18 cellular contexts compared by ENCODE assay signal in genomic region chr1:234923626-234924025, GRCh38.
A peak's percentile ranks its signal among the peaks of the same experiment; 100 is the strongest.
DNase-seq lines count a peak whose midpoint lies in the region; ATAC-seq and TF ChIP-seq lines count a peak whose summit lies in the region.
"Had no signal": no experiment of that assay in that cellular context is flagged by ENCODE, and none has a peak within 500 bp of the region (broad histone marks: within the 10 kb centered on the region; RNA-seq: fewer than 3 reads in every experiment).

No MANE protein-coding gene starts in this region.

- peaks cover 14% of the 10 kb centered on the region for H3K36me3 Mint-ChIP-seq in activated T-helper 1 cell treated with anti-CD3 and anti-CD28 coated beads, Interleukin-12 subunit alpha, Interleukin-12 subunit beta, Interleukin-2, Interleukin-4 antibody, amounts not matched to agents 30 ng/mL and 10 ng/mL and 1 ng/mL, durations not matched to agents 14 hours and 24 hours and 36 hours (ENCODE audit: low read depth)
- H3K36me3 Mint-ChIP-seq in stimulated activated memory B cell treated with anti-CD40 and anti-IgM and Interleukin-4, amounts not matched to agents 10 μg/mL and 1 μg/mL and 100 μg/mL, for 72 hours, result no peaks in the 10 kb centered on the region
- H3K36me3 Mint-ChIP-seq in endothelial cell (ENCODE audit: low read depth, unreplicated experiment), result no peaks in the 10 kb centered on the region
- H3K36me3 Mint-ChIP-seq: CD8-positive, alpha-beta T cell had no signal

- peaks cover 37 to 40% of the 10 kb centered on the region in 2 donors for H3K4me1 ChIP-seq in gastrocnemius medialis
- H3K4me1 ChIP-seq: BE2C had no signal

- TF ChIP-seq CTCF in endothelial cell (IDR thresholded peaks at IDR 0.05; ENCODE audit: unreplicated experiment) (no peak), gastrocnemius medialis (IDR thresholded peaks at IDR 0.05 in 4 of 5, conservative IDR thresholded peaks at IDR 0.05 in 1 of 5) (no peak)

- H3K36me3 ChIP-seq in gastrocnemius medialis, result no peaks in the 10 kb centered on the region
- H3K36me3 ChIP-seq: BE2C, HAP-1 had no signal

- H3K27me3 ChIP-seq in gastrocnemius medialis, result no peaks in the 10 kb centered on the region
- H3K27me3 ChIP-seq: BE2C had no signal

- H3K27ac ChIP-seq in gastrocnemius medialis, result no peak overlapping the region

- peaks cover 26% of the 10 kb centered on the region for H3K9me3 Mint-ChIP-seq in activated T-helper 1 cell treated with anti-CD3 and anti-CD28 coated beads, Interleukin-12 subunit alpha, Interleukin-12 subunit beta, Interleukin-2, Interleukin-4 antibody, amounts not matched to agents 30 ng/mL and 10 ng/mL and 1 ng/mL, durations not matched to agents 14 hours and 24 hours and 36 hours
- H3K9me3 Mint-ChIP-seq in stimulated activated memory B cell treated with anti-CD40 and anti-IgM and Interleukin-4, amounts not matched to agents 10 μg/mL and 1 μg/mL and 100 μg/mL, for 72 hours, result peaks cover 3% of the 10 kb centered on the region
- H3K9me3 Mint-ChIP-seq in endothelial cell (ENCODE audit: unreplicated experiment), result no peaks in the 10 kb centered on the region
- H3K9me3 Mint-ChIP-seq: CD8-positive, alpha-beta T cell had no signal

- no peak for TF ChIP-seq POLR2A in gastrocnemius medialis (IDR thresholded peaks at IDR 0.05)

- H3K4me3 Mint-ChIP-seq in activated T-helper 1 cell treated with anti-CD3 and anti-CD28 coated beads, Interleukin-12 subunit alpha, Interleukin-12 subunit beta, Interleukin-2, Interleukin-4 antibody, amounts not matched to agents 30 ng/mL and 10 ng/mL and 1 ng/mL, durations not matched to agents 14 hours and 24 hours and 36 hours, result no peak overlapping the region
- H3K4me3 Mint-ChIP-seq in stimulated activated memory B cell treated with anti-CD40 and anti-IgM and Interleukin-4, amounts not matched to agents 10 μg/mL and 1 μg/mL and 100 μg/mL, for 72 hours, result no peak overlapping the region
- no peak overlapping the region for H3K4me3 Mint-ChIP-seq in endothelial cell (ENCODE audit: unreplicated experiment)
- H3K4me3 Mint-ChIP-seq: CD8-positive, alpha-beta T cell had no signal

- DNase-seq in activated effector memory CD4-positive, alpha-beta T cell treated with anti-CD3 and anti-CD28 coated beads, Interleukin-2, amount 50 U/mL, for 16 hours, result peak; percentile 44
- no peak for DNase-seq in activated effector memory CD4-positive, alpha-beta T cell treated with Interleukin-2 at 50 U/mL for 16 hours
- DNase-seq in activated T-helper 1 cell treated with anti-CD3 and anti-CD28 coated beads, Interleukin-12 subunit alpha, Interleukin-12 subunit beta, Interleukin-2, Interleukin-4 antibody, amounts not matched to agents 30 ng/mL and 10 ng/mL and 1 ng/mL, durations not matched to agents 14 hours and 24 hours and 36 hours (ENCODE audit: low spot score), result no peak
- DNase-seq in left lobe of liver (ENCODE audit: low spot score) (peak; percentile 38), endothelial cell (ENCODE audit: low spot score) (no peak), gastrocnemius medialis (no peak)
- DNase-seq: BE2C; CD8-positive, alpha-beta T cell; DND-41; GDM1; MV-4-11; NCI-H1417 treated with DMSO at 0.1 percent for 48 hours; NCI-H2029; NCI-H2171 treated with DMSO at 0.1 percent for 48 hours; NCI-H774 had no signal

- in situ Hi-C loops in gastrocnemius medialis (cut with MboI; ENCODE audit: low sequenced_read_pairs in 4 of 4), result no loop called here

- no peaks in the 10 kb centered on the region for H3K27me3 Mint-ChIP-seq in activated T-helper 1 cell treated with anti-CD3 and anti-CD28 coated beads, Interleukin-12 subunit alpha, Interleukin-12 subunit beta, Interleukin-2, Interleukin-4 antibody, amounts not matched to agents 30 ng/mL and 10 ng/mL and 1 ng/mL, durations not matched to agents 14 hours and 24 hours and 36 hours (ENCODE audit: insufficient read depth)
- H3K27me3 Mint-ChIP-seq in stimulated activated memory B cell treated with anti-CD40 and anti-IgM and Interleukin-4, amounts not matched to agents 10 μg/mL and 1 μg/mL and 100 μg/mL, for 72 hours, result no peaks in the 10 kb centered on the region
- peaks cover 9% of the 10 kb centered on the region for H3K27me3 Mint-ChIP-seq in endothelial cell (ENCODE audit: unreplicated experiment)

- intact Hi-C loops in activated T-helper 1 cell treated with anti-CD3 and anti-CD28 coated beads, Interleukin-12 subunit alpha, Interleukin-12 subunit beta, Interleukin-2, Interleukin-4 antibody, amounts not matched to agents 30 ng/mL and 10 ng/mL and 1 ng/mL, durations not matched to agents 14 hours and 24 hours and 36 hours (cut with micrococcal nuclease), result no loop called here
- intact Hi-C loops in gastrocnemius medialis (cut with DNase I; ENCODE audit: low total_unique reads), result no loop called here

- no peak for ATAC-seq in left lobe of liver
- no peak for ATAC-seq in stimulated activated memory B cell treated with anti-CD40 and anti-IgM and Interleukin-4, amounts not matched to agents 10 μg/mL and 1 μg/mL and 100 μg/mL, for 72 hours
- no peak for ATAC-seq in HG03039 (IDR thresholded peaks at IDR 0.05; ENCODE audit: unreplicated experiment)
- no peak for ATAC-seq in gastrocnemius medialis
- ATAC-seq: CD8-positive, alpha-beta T cell had no signal

- no peaks in the 10 kb centered on the region for H3K9me3 ChIP-seq in gastrocnemius medialis
- H3K9me3 ChIP-seq: BE2C, HAP-1 had no signal

- no peak overlapping the region for H3K4me3 ChIP-seq in gastrocnemius medialis
- H3K4me3 ChIP-seq: HAP-1 had no signal

- H3K4me1 Mint-ChIP-seq in activated T-helper 1 cell treated with anti-CD3 and anti-CD28 coated beads, Interleukin-12 subunit alpha, Interleukin-12 subunit beta, Interleukin-2, Interleukin-4 antibody, amounts not matched to agents 30 ng/mL and 10 ng/mL and 1 ng/mL, durations not matched to agents 14 hours and 24 hours and 36 hours (ENCODE audit: low read depth), result peaks cover 53% of the 10 kb centered on the region
- peaks cover 30% of the 10 kb centered on the region for H3K4me1 Mint-ChIP-seq in stimulated activated memory B cell treated with anti-CD40 and anti-IgM and Interleukin-4, amounts not matched to agents 10 μg/mL and 1 μg/mL and 100 μg/mL, for 72 hours
- H3K4me1 Mint-ChIP-seq in endothelial cell (ENCODE audit: unreplicated experiment), result peaks cover 69% of the 10 kb centered on the region

- H3K27ac Mint-ChIP-seq in activated T-helper 1 cell treated with anti-CD3 and anti-CD28 coated beads, Interleukin-12 subunit alpha, Interleukin-12 subunit beta, Interleukin-2, Interleukin-4 antibody, amounts not matched to agents 30 ng/mL and 10 ng/mL and 1 ng/mL, durations not matched to agents 14 hours and 24 hours and 36 hours, result peak overlapping the region; percentile 13
- peak overlapping the region; percentile 6 for H3K27ac Mint-ChIP-seq in stimulated activated memory B cell treated with anti-CD40 and anti-IgM and Interleukin-4, amounts not matched to agents 10 μg/mL and 1 μg/mL and 100 μg/mL, for 72 hours
- no peak overlapping the region for H3K27ac Mint-ChIP-seq in endothelial cell (ENCODE audit: unreplicated experiment)
- H3K27ac Mint-ChIP-seq: CD8-positive, alpha-beta T cell had no signal

Comparison
In these comparisons a context has a peak if more than half of its experiments do, and no peak if none do; other contexts are left out.
1. DNase-seq: peak in activated effector memory CD4-positive, alpha-beta T cell treated with anti-CD3 and anti-CD28 coated beads, Interleukin-2, amount 50 U/mL, for 16 hours (single experiment) and left lobe of liver (single experiment); none in activated effector memory CD4-positive, alpha-beta T cell treated with Interleukin-2 at 50 U/mL for 16 hours (single experiment), activated T-helper 1 cell treated with anti-CD3 and anti-CD28 coated beads, Interleukin-12 subunit alpha, Interleukin-12 subunit beta, Interleukin-2, Interleukin-4 antibody, amounts not matched to agents 30 ng/mL and 10 ng/mL and 1 ng/mL, durations not matched to agents 14 hours and 24 hours and 36 hours (single experiment), endothelial cell (single experiment) and gastrocnemius medialis (0 of 2).